9 cellular contexts compared by ENCODE assay signal in the genomic region with DNA sequence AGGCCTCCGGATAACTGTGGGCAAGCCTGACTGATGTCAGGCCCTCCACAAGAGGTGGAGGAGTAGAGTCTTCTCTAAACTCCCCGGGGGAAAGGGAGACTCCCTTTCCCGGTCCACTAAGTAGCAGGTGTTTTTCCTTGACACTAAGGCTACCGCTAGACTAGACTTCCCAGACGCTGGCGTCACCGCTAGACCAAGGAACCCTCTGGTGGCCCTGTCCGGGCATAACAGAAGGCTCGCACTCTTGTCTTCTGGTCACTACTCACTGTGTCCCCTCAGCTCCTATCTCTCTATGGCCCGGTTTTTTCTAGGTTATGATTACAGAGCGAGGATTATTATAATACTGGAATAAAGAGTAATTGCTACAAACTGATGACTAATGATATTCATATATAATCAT. TPM values are rescaled to one million over a fixed set of nuclear protein-coding genes. Genes with fewer than 3 reads are reported as not detected.
A peak's percentile ranks its signal among the peaks of the same experiment; 100 is the strongest.
DNase-seq lines count a peak whose midpoint lies in the region; ATAC-seq and TF ChIP-seq lines count a peak whose summit lies in the region.
"Not testable (repeated sequence)": the region's sequence is repeated elsewhere in the genome, so short reads cannot be mapped to it uniquely, and the experiment has no call there.
"Had no signal": no experiment of that assay in that cellular context is flagged by ENCODE, and none has a peak within 500 bp of the region (broad histone marks: within the 10 kb centered on the region; RNA-seq: fewer than 3 reads in every experiment).

No MANE protein-coding gene starts in this region.

- not testable (repeated sequence) for ATAC-seq in T-helper 17 cell; upper lobe of left lung (ENCODE audit: low FRiP score in 2 of 2)
- peak in 1 of 4 donors; percentile 48 for ATAC-seq in psoas muscle

- H3K27me3 ChIP-seq in BLaER1 treated with 17β-estradiol and CSF1 and Interleukin-3, amounts not matched to agents 10 nM and 100 nM; kidney epithelial cell (ENCODE audit: control insufficient read depth, insufficient read depth, low read length); psoas muscle (ENCODE audit: insufficient read depth in 3 of 3, low read length in 2 of 3); upper lobe of left lung: not testable (repeated sequence)

- H4K20me1 ChIP-seq in BLaER1 treated with 17β-estradiol and CSF1 and Interleukin-3, amounts not matched to agents 10 nM and 100 nM: peaks cover 0 to 31% (median 0%) of the 10 kb centered on the region in 11 experiments; a peak in 7 of 22 replicates

- 63 to 70% (median 66%) methylated on average over 10 to 11 of the region's 11 CpGs for whole genome bisulfite sequencing in psoas muscle, 3 donors
- WGBS in upper lobe of left lung, 2 donors: 67 to 73% methylated on average over 11 of the region's 11 CpGs

- H3K27ac Mint-ChIP-seq in HFFc6: peak overlapping the region; percentile 89; the same call in 1 of the 2 replicates
- H3K27ac Mint-ChIP-seq in T-helper 17 cell: peak overlapping the region; percentile 80
- H3K27ac Mint-ChIP-seq in nephron: peak overlapping the region; percentile 61 to 78 (median 68)

- H3K4me1 Mint-ChIP-seq in HFFc6 (ENCODE audit: low read depth) (peaks cover 35% of the 10 kb centered on the region), T-helper 17 cell (peaks cover 21% of the 10 kb centered on the region), nephron (peaks cover 30% of the 10 kb centered on the region)

- H3K27me3 Mint-ChIP-seq in HFFc6 (ENCODE audit: insufficient read depth); T-helper 17 cell; nephron (ENCODE audit: low read depth): not testable (repeated sequence)

- peaks cover 69 to 96% (median 83%) of the 10 kb centered on the region in 10 experiments for H3K4me1 ChIP-seq in BLaER1 treated with 17β-estradiol and CSF1 and Interleukin-3, amounts not matched to agents 10 nM and 100 nM
- H3K4me1 ChIP-seq in psoas muscle: peaks cover 15% of the 10 kb centered on the region
- H3K4me1 ChIP-seq in upper lobe of left lung: peaks cover 23 to 40% (median 26%) of the 10 kb centered on the region in 4 donors

- TF ChIP-seq POLR2A in upper lobe of left lung (IDR thresholded peaks at IDR 0.05): not testable (repeated sequence)

- not testable (repeated sequence) for H3K9me3 ChIP-seq in BLaER1 treated with 17β-estradiol and CSF1 and Interleukin-3, amounts not matched to agents 10 nM and 100 nM (replicated peaks in 1 of 11); T-helper 17 cell (ENCODE audit: control insufficient read depth, low read length, poor library complexity, severe bottlenecking); psoas muscle; upper lobe of left lung

- intact Hi-C loops in psoas muscle (cut with DNase I): not testable (repeated sequence)

- not testable (repeated sequence) for H3K9me3 Mint-ChIP-seq in HFFc6, nephron

- H3K36me3 ChIP-seq in BLaER1 treated with 17β-estradiol and CSF1 and Interleukin-3, amounts not matched to agents 10 nM and 100 nM: peaks cover 0 to 36% (median 20%) of the 10 kb centered on the region in 11 experiments; a peak in 20 of 22 replicates
- not testable (repeated sequence) for H3K36me3 ChIP-seq in kidney epithelial cell (ENCODE audit: control insufficient read depth, insufficient read depth, low read length)
- H3K36me3 ChIP-seq in psoas muscle (ENCODE audit: insufficient read depth in 1 of 2, low read depth in 1 of 2) (peaks cover 0 to 41% of the 10 kb centered on the region in 2 donors), upper lobe of left lung (peaks cover 0 to 17% (median 4%) of the 10 kb centered on the region in 4 donors)

- peak overlapping the region; percentile 53 to 89 (median 83); a peak in 20 of 22 replicates for H3K9ac ChIP-seq in BLaER1 treated with 17β-estradiol and CSF1 and Interleukin-3, amounts not matched to agents 10 nM and 100 nM

- H3K4me3 Mint-ChIP-seq in HFFc6, T-helper 17 cell, nephron: not testable (repeated sequence)

- H3K27ac ChIP-seq in BLaER1 treated with 17β-estradiol and CSF1 and Interleukin-3, amounts not matched to agents 10 nM and 100 nM: peak overlapping the region; percentile 14 to 98 (median 96); a peak in 21 of 22 replicates
- H3K27ac ChIP-seq in psoas muscle: peak overlapping the region; percentile 72
- H3K27ac ChIP-seq in upper lobe of left lung: peak overlapping the region; percentile 73 to 89 (median 79)

- H3K36me3 Mint-ChIP-seq in HFFc6 (ENCODE audit: low read depth); T-helper 17 cell (ENCODE audit: low read depth): not testable (repeated sequence)
- peaks cover 21% of the 10 kb centered on the region for H3K36me3 Mint-ChIP-seq in nephron (ENCODE audit: low read depth)

- peak overlapping the region in 5 of 10 experiments; percentile 14 to 43 (median 31); a peak in 3 of 20 replicates for H3K4me3 ChIP-seq in BLaER1 treated with 17β-estradiol and CSF1 and Interleukin-3, amounts not matched to agents 10 nM and 100 nM
- H3K4me3 ChIP-seq in kidney epithelial cell (ENCODE audit: low read depth, low read length); psoas muscle; upper lobe of left lung: not testable (repeated sequence)

- not testable (repeated sequence) for TF ChIP-seq CTCF in HFFc6 (IDR thresholded peaks at IDR 0.05); upper lobe of left lung (IDR thresholded peaks at IDR 0.05)
- TF ChIP-seq CTCF in kidney epithelial cell (IDR thresholded peaks at IDR 0.05; ENCODE audit: insufficient read depth, low read length, poor library complexity, severe bottlenecking) (peak; percentile 36), nephron (IDR thresholded peaks at IDR 0.05; ENCODE audit: unreplicated experiment in 3 of 3) (peak; percentile 24 to 28 (median 25)), psoas muscle (IDR thresholded peaks at IDR 0.05) (peak; percentile 23)

- H3K4me2 ChIP-seq in BLaER1 treated with 17β-estradiol and CSF1 and Interleukin-3, amounts not matched to agents 10 nM and 100 nM: peak overlapping the region; percentile 84 to 98 (median 94)

- not testable (repeated sequence) for DNase-seq in HFFc6; T-helper 17 cell; kidney epithelial cell (ENCODE audit: low read depth); psoas muscle; upper lobe of left lung
- peak; percentile 20 for DNase-seq in dermis blood vessel endothelial cell

- not testable (repeated sequence) for TF ChIP-seq EP300 in upper lobe of left lung (IDR thresholded peaks at IDR 0.05)

RNA-seq across cellular contexts. Expression of a gene that starts 12.4 kb away (rescaled TPM):
- 100 to 1,000 TPM in 1 of 6 experiments, 10 to 100 TPM in 5; 90.6 to 101 (median 95.2) TPM for total RNA-seq in HFFc6 (2021; fragmentation: NEBNext Ultra II Directional; extraction: Animal tissue kit (Norgen Biotek cat#: 25700))
- total RNA-seq in T-helper 17 cell (10 to 100 TPM; 48.6 to 53.7 TPM), dermis blood vessel endothelial cell (65.7 and 74.7 TPM in 2 replicates), kidney epithelial cell (128 and 146 TPM in 2 replicates), psoas muscle (10 to 100 TPM; 14.8 to 17.3 (median 16.3) TPM), upper lobe of left lung (100 to 1,000 TPM in 3 of 6 donors, 10 to 100 TPM in 3; 50.6 to 117 (median 99.7) TPM)
- polyA plus RNA-seq in psoas muscle: 10 to 100 TPM; 11.7 to 53.5 (median 18.3) TPM

RNA-seq across cellular contexts. Expression of a gene that starts 28.7 kb away (rescaled TPM):
- 10 to 100 TPM; 11.5 to 14.9 (median 13.6) TPM for total RNA-seq in HFFc6 (2021; fragmentation: NEBNext Ultra II Directional; extraction: Animal tissue kit (Norgen Biotek cat#: 25700))
- 1 to 10 TPM; 5.8 to 7.1 TPM for total RNA-seq in T-helper 17 cell
- 31.7 and 35.5 TPM in 2 replicates for total RNA-seq in dermis blood vessel endothelial cell
- total RNA-seq in kidney epithelial cell: 5.7 and 9.1 TPM in 2 replicates
- 10 to 100 TPM; 18.4 to 40.1 (median 27.9) TPM for total RNA-seq in psoas muscle
- polyA plus RNA-seq in psoas muscle: 10 to 100 TPM; 11.8 to 30.6 (median 24.1) TPM
- total RNA-seq in upper lobe of left lung: 10 to 100 TPM; 21.0 to 88.0 (median 30.8) TPM

RNA-seq across cellular contexts. Expression of a gene that starts 38.3 kb away (rescaled TPM):
- total RNA-seq in HFFc6 (2021; fragmentation: NEBNext Ultra II Directional; extraction: Animal tissue kit (Norgen Biotek cat#: 25700)): not detected
- total RNA-seq in T-helper 17 cell: not detected
- not detected in 2 replicates for total RNA-seq in dermis blood vessel endothelial cell
- total RNA-seq in kidney epithelial cell: not detected in 2 replicates
- 1 to 10 TPM in 1 of 4 donors, under 1 TPM in 3; 0.43 to 1.0 (median 0.72) TPM for total RNA-seq in psoas muscle
- polyA plus RNA-seq in psoas muscle: under 1 TPM in 2 of 3 donors, not detected in 1; 0.14 to 0.64 TPM
- total RNA-seq in upper lobe of left lung: not detected
- total RNA-seq: A172 had no signal

RNA-seq across cellular contexts. Expression of a gene that starts 50.6 kb away (rescaled TPM):
- not detected for total RNA-seq in HFFc6 (2021; fragmentation: NEBNext Ultra II Directional; extraction: Animal tissue kit (Norgen Biotek cat#: 25700))
- total RNA-seq in T-helper 17 cell: not detected
- not detected in 2 replicates for total RNA-seq in dermis blood vessel endothelial cell
- 0.75 TPM in 1 of 2 replicates, not detected in the other for total RNA-seq in kidney epithelial cell
- total RNA-seq in psoas muscle: under 1 TPM in 1 of 4 donors, not detected in 3; 0.39 TPM
- polyA plus RNA-seq in psoas muscle: under 1 TPM in 2 of 3 donors, not detected in 1; 0.04 to 0.25 TPM
- under 1 TPM in 1 of 6 donors, not detected in 5; 0.14 TPM for total RNA-seq in upper lobe of left lung
- total RNA-seq: A172 had no signal

RNA-seq across cellular contexts. Expression of a gene that starts 56.4 kb away (rescaled TPM):
- total RNA-seq in HFFc6 (2021; fragmentation: NEBNext Ultra II Directional; extraction: Animal tissue kit (Norgen Biotek cat#: 25700)): 100 to 1,000 TPM; 102 to 115 (median 106) TPM
- total RNA-seq in T-helper 17 cell (10 to 100 TPM; 42.1 to 42.4 TPM), dermis blood vessel endothelial cell (105 and 106 TPM in 2 replicates), kidney epithelial cell (68.4 and 76.1 TPM in 2 replicates), psoas muscle (10 to 100 TPM; 19.8 to 27.7 (median 23.3) TPM), upper lobe of left lung (100 to 1,000 TPM in 4 of 6 donors, 10 to 100 TPM in 2; 58.3 to 151 (median 116) TPM)
- 10 to 100 TPM; 15.3 to 34.8 (median 21.4) TPM for polyA plus RNA-seq in psoas muscle
